In the genomic region with DNA sequence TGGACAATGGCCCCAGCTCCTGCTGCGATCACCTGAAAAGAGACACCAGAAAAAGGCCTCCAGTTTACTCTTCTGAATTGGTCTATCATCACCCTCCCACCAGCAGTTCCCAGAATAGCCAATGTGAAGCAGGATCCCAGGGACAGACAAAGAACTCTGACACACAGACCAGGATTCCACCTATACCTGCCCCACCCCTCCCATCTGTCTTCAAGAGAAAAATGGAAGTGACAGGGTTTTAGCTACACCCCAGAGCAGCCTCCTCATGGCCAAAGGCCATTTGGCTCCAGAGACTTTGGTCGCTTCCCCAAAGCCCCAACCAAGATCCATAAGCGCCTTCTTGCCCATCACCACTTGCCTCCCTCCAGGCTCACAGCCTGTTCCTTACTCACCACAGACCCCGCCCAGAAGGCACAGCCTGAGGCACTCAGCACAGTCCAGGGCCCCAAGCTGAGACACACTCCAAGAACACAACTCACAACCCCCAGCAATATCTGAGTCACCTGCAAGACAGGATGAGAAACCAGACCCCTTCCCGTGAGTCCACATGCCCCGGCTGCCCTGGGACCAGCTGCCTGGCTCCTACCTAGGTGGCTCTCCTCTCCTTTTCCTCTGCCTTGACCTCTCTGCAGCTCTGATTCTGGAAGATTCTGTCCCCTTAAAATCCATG, we compare ENCODE assay signal across 19 cellular contexts. TPM values are rescaled to one million over a fixed set of nuclear protein-coding genes. Genes with fewer than 3 reads are reported as not detected.
"Had no signal": no experiment of that assay in that cellular context is flagged by ENCODE, and none has a peak within 500 bp of the region (broad histone marks: within the 10 kb centered on the region; RNA-seq: fewer than 3 reads in every experiment).

No MANE protein-coding gene starts in this region.

- DNase-seq: activated B cell treated with CpG ODN at 0.5 μM for 24 hours; activated CD4-positive, alpha-beta memory T cell treated with anti-CD3 and anti-CD28 coated beads, Interleukin-2, amount 10 ng/mL, durations not matched to agents 7 days and 5 days; activated CD4-positive, alpha-beta T cell treated with anti-CD3 and anti-CD28 coated beads for 48 hours; activated CD8-positive, alpha-beta memory T cell treated with anti-CD3 and anti-CD28 coated beads, Interleukin-2, amount 10 ng/mL, durations not matched to agents 7 days and 5 days; activated naive CD8-positive, alpha-beta T cell treated with anti-CD3 and anti-CD28 coated beads for 36 hours; amniotic stem cell; caudate nucleus; colonic mucosa; endodermal cell; gastrocnemius medialis; head of caudate nucleus; kidney glomerular epithelial cell; nucleus accumbens; spleen; stimulated activated CD4-positive, alpha-beta T cell treated with anti-CD3 and anti-CD28 coated beads, Interleukin-4, amount 100 ng/mL, for 4 hours; stimulated activated naive CD4-positive, alpha-beta T cell; T-cell; tibial artery had no signal

- ATAC-seq: activated CD8-positive, alpha-beta memory T cell treated with anti-CD3 and anti-CD28 coated beads, Interleukin-2, amount 10 ng/mL, durations not matched to agents 7 days and 5 days; gastrocnemius medialis; T-cell had no signal

- H3K27ac ChIP-seq: colonic mucosa, gastrocnemius medialis, spleen, tibial artery had no signal

- H3K27me3 ChIP-seq: colonic mucosa had no signal

- H3K4me1 ChIP-seq: tibial artery had no signal

- H3K9me3 ChIP-seq: colonic mucosa, gastrocnemius medialis, tibial artery had no signal

- H3K36me3 ChIP-seq: colonic mucosa, gastrocnemius medialis had no signal

- H3K4me3 ChIP-seq: colonic mucosa, gastrocnemius medialis, spleen, tibial artery had no signal

RNA-seq across cellular contexts. Expression of gene TMEM176B, which starts 6.5 kb away (rescaled TPM):
- total RNA-seq: activated CD4-positive, alpha-beta memory T cell treated with anti-CD3 and anti-CD28 coated beads, Interleukin-2, amount 10 ng/mL, durations not matched to agents 7 days and 5 days; activated CD8-positive, alpha-beta memory T cell treated with anti-CD3 and anti-CD28 coated beads, Interleukin-2, amount 10 ng/mL, durations not matched to agents 7 days and 5 days; activated naive CD8-positive, alpha-beta T cell treated with anti-CD3 and anti-CD28 coated beads for 36 hours had no signal

RNA-seq across cellular contexts. Expression of gene TMEM176A, which starts 6.9 kb away (rescaled TPM):
- total RNA-seq: activated B cell treated with CpG ODN at 0.5 μM for 24 hours; activated CD4-positive, alpha-beta memory T cell treated with anti-CD3 and anti-CD28 coated beads, Interleukin-2, amount 10 ng/mL, durations not matched to agents 7 days and 5 days; activated CD8-positive, alpha-beta memory T cell treated with anti-CD3 and anti-CD28 coated beads, Interleukin-2, amount 10 ng/mL, durations not matched to agents 7 days and 5 days; activated naive CD8-positive, alpha-beta T cell treated with anti-CD3 and anti-CD28 coated beads for 36 hours; endodermal cell had no signal

RNA-seq across cellular contexts. Expression of gene GIMAP5, which starts 56.5 kb away (rescaled TPM):
- total RNA-seq: endodermal cell, epithelial cell of proximal tubule had no signal

RNA-seq across cellular contexts. Expression of gene AOC1, which starts 58.6 kb away (rescaled TPM):
- total RNA-seq: activated B cell treated with CpG ODN at 0.5 μM for 24 hours; activated CD4-positive, alpha-beta memory T cell treated with anti-CD3 and anti-CD28 coated beads, Interleukin-2, amount 10 ng/mL, durations not matched to agents 7 days and 5 days; activated CD8-positive, alpha-beta memory T cell treated with anti-CD3 and anti-CD28 coated beads, Interleukin-2, amount 10 ng/mL, durations not matched to agents 7 days and 5 days; activated naive CD8-positive, alpha-beta T cell treated with anti-CD3 and anti-CD28 coated beads for 36 hours; endodermal cell had no signal
